ENCODE assay signal across 8 cellular contexts in genomic region chr6:40894962-40895799, GRCh38.
DNase-seq lines count a peak whose midpoint lies in the region; ATAC-seq and TF ChIP-seq lines count a peak whose summit lies in the region.

No MANE protein-coding gene starts in this region.

- ATAC-seq in DND-41 (ENCODE audit: insufficient read depth, low read depth) (no peak), Panc1 (peak; percentile 95), HG03045 (IDR thresholded peaks at IDR 0.05; ENCODE audit: unreplicated experiment) (no peak)

- H3K4me1 ChIP-seq in DND-41 (ENCODE audit: insufficient read depth, low read length), result no peaks in the 10 kb centered on the region
- peaks cover 29% of the 10 kb centered on the region for H3K4me1 ChIP-seq in Panc1 (ENCODE audit: control insufficient read depth, insufficient read depth, low read length)
- H3K4me1 ChIP-seq in osteoblast (ENCODE audit: insufficient read depth, low read length), result no peaks in the 10 kb centered on the region

- H3K27me3 ChIP-seq in DND-41 (ENCODE audit: insufficient read depth, low read length, poor library complexity) (peaks cover 4% of the 10 kb centered on the region), Panc1 (ENCODE audit: control insufficient read depth, insufficient read depth, low read length) (no peaks in the 10 kb centered on the region), osteoblast (ENCODE audit: insufficient read depth, low read length) (peaks cover 4% of the 10 kb centered on the region)

- H3K4me2 ChIP-seq in DND-41 (ENCODE audit: insufficient read depth, low read length) (no peak overlapping the region), osteoblast (ENCODE audit: insufficient read depth, low read length) (peak overlapping the region; percentile 60)

- H3K9ac ChIP-seq in DND-41 (ENCODE audit: low read depth, low read length), result no peak overlapping the region

- no peak for DNase-seq in DND-41
- no peak for DNase-seq in Panc1 (ENCODE audit: low read depth, low spot score)
- peak; percentile 44 for DNase-seq in fibroblast of peridontal ligament (ENCODE audit: extremely low read depth)
- DNase-seq in osteoblast (ENCODE audit: insufficient read length, low spot score, missing footprints), result peak; percentile 88
- no peak for DNase-seq in NCI-H2227 (lab: John Stamatoyannopoulos, UW; ENCODE audit: unreplicated experiment)
- no peak for DNase-seq in NCI-H1417 treated with DMSO at 0.1 percent for 48 hours (lab: John Stamatoyannopoulos, UW)
- no peak for DNase-seq in stimulated activated CD4-positive, alpha-beta T cell treated with anti-CD3 and anti-CD28 coated beads, Interleukin-4, amount 100 ng/mL, for 24 hours

- H3K79me2 ChIP-seq in DND-41 (ENCODE audit: insufficient read depth, low read length) (no peaks in the 10 kb centered on the region), osteoblast (ENCODE audit: insufficient read depth, low read length) (no peaks in the 10 kb centered on the region)

- in situ Hi-C loops in Panc1 (cut with HindIII; ENCODE audit: low pct_unique_long_range_greater_than_20kb, low sequenced_read_pairs), result no loop called here

- H2AFZ ChIP-seq in DND-41 (ENCODE audit: low read depth, low read length) (no peak overlapping the region), osteoblast (ENCODE audit: low read length) (peak overlapping the region; percentile 62)

- TF ChIP-seq CTCF in DND-41 (IDR thresholded peaks at IDR 0.05; ENCODE audit: borderline replicate concordance, extremely low read depth, low read length, poor library complexity, severe bottlenecking) (peak; percentile 35), Panc1 (IDR thresholded peaks at IDR 0.05) (peak; percentile 83), osteoblast (IDR thresholded peaks at IDR 0.05; ENCODE audit: extremely low read depth, low read depth, low read length) (peak; percentile 76)

- intact Hi-C loops in Panc1 (cut with micrococcal nuclease; ENCODE audit: unreplicated experiment), result loop anchor here (1.0 kb wide), 1 partner anchor 132 kb away; no protein-coding TSS in a partner anchor

- H3K27ac ChIP-seq in DND-41 (ENCODE audit: low read length), result no peak overlapping the region
- peak overlapping the region; percentile 89 for H3K27ac ChIP-seq in Panc1 (ENCODE audit: low read length)
- H3K27ac ChIP-seq in osteoblast (ENCODE audit: low read depth, low read length), result no peak overlapping the region

- BruUV-seq in Panc1 (replicated peaks; lab: Mats Ljungman, UMichigan), result no TSS peak

- 0 out of 2 replicates have a peak, but pooled peaks cover 3% of the 10 kb centered on the region for H4K20me1 ChIP-seq in DND-41 (ENCODE audit: insufficient read depth, low read length)
- no peaks in the 10 kb centered on the region for H4K20me1 ChIP-seq in osteoblast (ENCODE audit: insufficient read depth, low read length)

- POLR2A ChIA-PET in Panc1 (lab: Charles Lee), result no interaction called here

- CTCF ChIA-PET in Panc1 (lab: Charles Lee), result interaction anchor here (0.6 to 0.9 kb wide), 5 partner anchors 62 to 1441 kb away, joined by 3 to 8 read pairs (median 3); no protein-coding TSS in a partner anchor

- no peaks in the 10 kb centered on the region for H3K36me3 ChIP-seq in DND-41 (ENCODE audit: insufficient read depth, low read length)
- no peaks in the 10 kb centered on the region for H3K36me3 ChIP-seq in Panc1 (ENCODE audit: control insufficient read depth, insufficient read depth, low read length)
- H3K36me3 ChIP-seq in osteoblast (ENCODE audit: insufficient read depth, low read length), result no peaks in the 10 kb centered on the region

- H3K4me3 ChIP-seq in DND-41 (ENCODE audit: low read depth in 1 of 2, low read length in 2 of 2) (no peak overlapping the region), Panc1 (ENCODE audit: low read depth in 2 of 2, low read length in 2 of 2) (no peak overlapping the region), osteoblast (ENCODE audit: insufficient read depth, low read length) (no peak overlapping the region)

- no peaks in the 10 kb centered on the region for H3K9me3 ChIP-seq in DND-41 (ENCODE audit: insufficient read depth, low read length, severe bottlenecking)
- H3K9me3 ChIP-seq in Panc1 (ENCODE audit: control insufficient read depth, insufficient read depth, low read depth, low read length), result no peaks in the 10 kb centered on the region
- no peaks in the 10 kb centered on the region for H3K9me3 ChIP-seq in osteoblast (ENCODE audit: low read depth, low read length)

Comparison
In these comparisons a context has a peak if more than half of its experiments do, and no peak if none do; other contexts are left out.
1. DNase-seq: peak in fibroblast of peridontal ligament (single experiment) and osteoblast (single experiment); none in DND-41 (single experiment), Panc1 (single experiment), NCI-H2227 (single experiment), NCI-H1417 treated with DMSO at 0.1 percent for 48 hours (single experiment) and stimulated activated CD4-positive, alpha-beta T cell treated with anti-CD3 and anti-CD28 coated beads, Interleukin-4, amount 100 ng/mL, for 24 hours (single experiment).
2. Peak in every context shown above with its lines, with median percentiles within 50 percentile points of each other: CTCF ChIP-seq.